In the genomic region with DNA sequence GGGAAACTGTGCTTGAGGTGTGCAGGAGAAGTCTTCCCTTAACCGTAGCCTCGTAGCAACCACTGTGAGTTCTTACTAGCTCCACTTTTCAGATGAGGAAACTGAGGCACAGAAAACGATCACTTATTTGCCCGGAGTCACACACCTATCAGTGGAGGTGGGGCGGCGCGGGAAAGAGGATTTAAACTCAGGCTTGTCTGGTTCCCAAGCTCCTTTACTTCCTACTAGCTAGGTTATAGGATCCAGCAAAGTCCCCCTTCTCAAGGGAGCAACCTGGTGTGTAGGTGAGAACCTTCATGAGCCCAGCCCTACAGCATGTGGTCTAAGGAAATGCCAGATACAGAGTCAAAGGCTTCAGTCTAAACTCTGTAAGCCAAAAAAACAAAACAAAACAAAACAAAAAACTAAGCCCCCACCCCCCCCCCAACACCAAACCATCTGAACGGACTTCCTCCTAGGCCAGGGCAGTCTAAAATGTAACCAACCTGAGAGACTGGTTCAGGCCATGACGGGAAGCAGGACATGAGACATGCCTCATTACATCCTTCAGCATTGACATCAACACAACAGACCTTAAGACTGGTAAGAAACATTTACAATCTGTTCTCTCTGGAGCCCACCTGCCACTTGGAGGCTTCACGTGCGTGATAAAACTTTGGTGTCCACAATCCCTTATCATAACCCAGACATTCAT, we compare ENCODE assay signal across 9 cellular contexts. TPM values are rescaled to one million over a fixed set of nuclear protein-coding genes. Genes with fewer than 3 reads are reported as not detected.
A peak's percentile ranks its signal among the peaks of the same experiment; 100 is the strongest.
DNase-seq lines count a peak whose midpoint lies in the region; FAIRE-seq and TF ChIP-seq lines count a peak whose summit lies in the region.
"Had no signal": no experiment of that assay in that cellular context is flagged by ENCODE, and none has a peak within 500 bp of the region (broad histone marks: within the 10 kb centered on the region; RNA-seq: fewer than 3 reads in every experiment).

No MANE protein-coding gene starts in this region.

- no peaks in the 10 kb centered on the region for H3K9me3 Mint-ChIP-seq in activated T-cell treated with anti-CD3 and anti-CD28 coated beads, Interleukin-2, amount 50 U/mL, for 24 hours
- H3K9me3 Mint-ChIP-seq in activated naive CD8-positive, alpha-beta T cell (ENCODE audit: low read depth): no peaks in the 10 kb centered on the region

- H3K9me3 ChIP-seq in kidney (ENCODE audit: control insufficient read depth in 1 of 2, low read length in 2 of 2) (no peaks in the 10 kb centered on the region), suprapubic skin (no peaks in the 10 kb centered on the region)

- no peak for TF ChIP-seq CTCF in kidney (IDR thresholded peaks at IDR 0.05; ENCODE audit: borderline replicate concordance, extremely low read depth, insufficient read depth)
- no peak for TF ChIP-seq CTCF in suprapubic skin (IDR thresholded peaks at IDR 0.05)

- no peak for FAIRE-seq in kidney (lab: Jason Lieb, UNC)
- FAIRE-seq: endometrium had no signal

- H3K27me3 ChIP-seq in suprapubic skin: no peaks in the 10 kb centered on the region

- peak overlapping the region; percentile 86 for H3K4me3 Mint-ChIP-seq in activated T-cell treated with anti-CD3 and anti-CD28 coated beads, Interleukin-2, amount 50 U/mL, for 24 hours
- peak overlapping the region; percentile 95 for H3K4me3 Mint-ChIP-seq in activated naive CD8-positive, alpha-beta T cell

- no peak for TF ChIP-seq POLR2A in suprapubic skin (IDR thresholded peaks at IDR 0.05)

- WGBS in suprapubic skin: 45% methylated on average over 11 of the region's 11 CpGs

- peaks cover 0 to 8% of the 10 kb centered on the region in 2 donors for H3K4me1 ChIP-seq in kidney (ENCODE audit: control insufficient read depth in 1 of 2, insufficient read depth in 1 of 2, low read depth in 1 of 2, low read length in 2 of 2)
- H3K4me1 ChIP-seq in suprapubic skin: peaks cover 39% of the 10 kb centered on the region

- H3K9ac ChIP-seq in kidney (ENCODE audit: low read length in 2 of 2): peak overlapping the region; percentile 85 to 98

- peak overlapping the region; percentile 94 for H3K27ac Mint-ChIP-seq in activated T-cell treated with anti-CD3 and anti-CD28 coated beads, Interleukin-2, amount 50 U/mL, for 24 hours
- H3K27ac Mint-ChIP-seq in activated naive CD8-positive, alpha-beta T cell: peak overlapping the region; percentile 90

- TF ChIP-seq EP300 in suprapubic skin (IDR thresholded peaks at IDR 0.05): no peak

- H3K36me3 Mint-ChIP-seq in activated T-cell treated with anti-CD3 and anti-CD28 coated beads, Interleukin-2, amount 50 U/mL, for 24 hours (ENCODE audit: low read depth): peaks cover 11% of the 10 kb centered on the region
- no peaks in the 10 kb centered on the region for H3K36me3 Mint-ChIP-seq in activated naive CD8-positive, alpha-beta T cell

- peak overlapping the region; percentile 90 to 93 for H3K27ac ChIP-seq in kidney (ENCODE audit: low read depth in 2 of 2, low read length in 2 of 2)
- H3K27ac ChIP-seq in suprapubic skin: peak overlapping the region; percentile 96

- H3K36me3 ChIP-seq in kidney (ENCODE audit: control insufficient read depth in 1 of 2, insufficient read depth in 2 of 2, low read length in 2 of 2): no peaks in the 10 kb centered on the region
- H3K36me3 ChIP-seq in suprapubic skin: no peaks in the 10 kb centered on the region

- H3K4me3 ChIP-seq in kidney (ENCODE audit: low read length in 2 of 2) (peak overlapping the region; percentile 93 to 94), suprapubic skin (peak overlapping the region; percentile 98)

- intact Hi-C loops in kidney (cut with DNase I): loop anchor here (10.0 kb wide), 1 partner anchor 268 kb away; no protein-coding TSS in a partner anchor

- no peak for DNase-seq in activated T-cell treated with anti-CD3 and anti-CD28 coated beads, Interleukin-2, amount 50 U/mL, for 24 hours
- DNase-seq in activated T-cell treated with anti-CD3 and anti-CD28 coated beads, Interleukin-2, amount 50 U/mL, for 1 hour: no peak
- DNase-seq in kidney (no peak), suprapubic skin (ENCODE audit: low spot score in 2 of 2) (no peak), GM19240 (ENCODE audit: insufficient read length, low spot score) (no peak), NCI-H1105 treated with DMSO at 0.1 percent for 48 hours (lab: John Stamatoyannopoulos, UW) (no peak), NCI-H1930 (lab: John Stamatoyannopoulos, UW) (no peak)

- no peaks in the 10 kb centered on the region for H3K27me3 Mint-ChIP-seq in activated T-cell treated with anti-CD3 and anti-CD28 coated beads, Interleukin-2, amount 50 U/mL, for 24 hours
- H3K27me3 Mint-ChIP-seq in activated naive CD8-positive, alpha-beta T cell: no peaks in the 10 kb centered on the region

- H3K4me1 Mint-ChIP-seq in activated T-cell treated with anti-CD3 and anti-CD28 coated beads, Interleukin-2, amount 50 U/mL, for 24 hours (ENCODE audit: low read depth): peaks cover 34% of the 10 kb centered on the region
- H3K4me1 Mint-ChIP-seq in activated naive CD8-positive, alpha-beta T cell (ENCODE audit: low read depth): peaks cover 32% of the 10 kb centered on the region

RNA-seq across cellular contexts. Expression of a gene that starts 0.7 kb away (rescaled TPM):
- total RNA-seq in kidney: 22.1 TPM
- 14.1 TPM for polyA plus RNA-seq in kidney (ENCODE audit: insufficient read depth, low read depth, low replicate concordance)
- 10 to 100 TPM; 51.1 to 61.4 (median 55.5) TPM for total RNA-seq in suprapubic skin

RNA-seq across cellular contexts. Expression of a gene that starts 14.1 kb away (rescaled TPM):
- 127 TPM for total RNA-seq in kidney
- 77.3 TPM for polyA plus RNA-seq in kidney (ENCODE audit: insufficient read depth, low read depth, low replicate concordance)
- 10 to 100 TPM; 48.0 to 59.5 (median 58.0) TPM for total RNA-seq in suprapubic skin
